ENCODE assay signal across 21 cellular contexts in the genomic region with DNA sequence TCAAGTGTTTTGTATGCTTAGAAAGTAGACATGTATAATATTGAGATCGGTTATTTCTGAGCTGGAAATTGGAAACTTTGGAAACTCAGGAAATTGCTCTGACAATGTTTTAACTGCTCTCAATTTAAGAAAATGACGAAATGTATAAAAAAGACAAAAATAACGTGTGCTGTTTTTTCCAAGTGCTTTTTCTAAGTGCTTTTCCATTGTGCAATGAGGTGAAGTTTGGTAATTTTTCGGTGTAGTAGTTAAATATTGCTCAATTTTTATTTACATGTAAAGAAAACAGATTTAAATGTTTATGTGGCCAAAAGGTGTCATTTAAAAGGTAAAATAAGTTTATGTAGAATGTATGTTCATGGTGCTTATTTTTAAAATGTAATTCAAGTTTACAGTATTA. TPM values are rescaled to one million over a fixed set of nuclear protein-coding genes. Genes with fewer than 3 reads are reported as not detected.
"Had no signal": no experiment of that assay in that cellular context is flagged by ENCODE, and none has a peak within 500 bp of the region (broad histone marks: within the 10 kb centered on the region; RNA-seq: fewer than 3 reads in every experiment).

No MANE protein-coding gene starts in this region.

- H3K9ac ChIP-seq: neural progenitor cell had no signal

- H3K27me3 ChIP-seq: neural progenitor cell, tibial artery had no signal

- H3K9me3 ChIP-seq: psoas muscle, tibial artery had no signal

- ATAC-seq: activated CD4-positive, CD25-positive, alpha-beta regulatory T cell treated with anti-CD3 and anti-CD28 coated beads, Interleukin-2, amount 50 U/mL, for 24 hours; activated T-cell treated with anti-CD3 and anti-CD28 coated beads, Interleukin-2, amount 50 U/mL, for 4 hours; esophagus mucosa; left ventricle myocardium superior; naive thymus-derived CD4-positive, alpha-beta T cell; psoas muscle; right cardiac atrium; stimulated activated naive CD8-positive, alpha-beta T cell treated with anti-CD3 and anti-CD28 coated beads, Interleukin-15, Interleukin-2, amounts not matched to agents 100 U/mL and 50 U/mL, for 24 hours had no signal

- H3K4me3 ChIP-seq: neural progenitor cell, psoas muscle, tibial artery had no signal

- DNase-seq: activated CD4-positive, alpha-beta T cell treated with anti-CD3 and anti-CD28 coated beads, Interleukin-2, amount 50 U/mL, for 1 hour; activated CD8-positive, alpha-beta memory T cell treated with anti-CD3 and anti-CD28 coated beads, Interleukin-2, amount 50 U/mL, for 4 hours; activated naive CD4-positive, alpha-beta T cell treated with anti-CD3 and anti-CD28 coated beads for 36 hours; activated T-cell treated with anti-CD3 and anti-CD28 coated beads, Interleukin-2, amount 50 U/mL, for 4 hours; aorta; cerebellar nuclear complex; effector CD8-positive, alpha-beta T cell; immature natural killer cell; left ventricle myocardium superior; naive thymus-derived CD4-positive, alpha-beta T cell; psoas muscle; right cardiac atrium; stimulated activated CD4-positive, alpha-beta T cell treated with anti-CD3 and anti-CD28 coated beads, Interleukin-2, amount 100 ng/mL, for 24 hours; stimulated activated naive CD8-positive, alpha-beta T cell treated with anti-CD3 and anti-CD28 coated beads, Interleukin-15, Interleukin-2, amounts not matched to agents 100 U/mL and 50 U/mL, for 24 hours; substantia nigra; tibial artery had no signal

- FAIRE-seq: urothelium cell line had no signal

- H3K4me1 ChIP-seq: psoas muscle, tibial artery had no signal

- H3K4me2 ChIP-seq: neural progenitor cell had no signal

- H3K27ac ChIP-seq: neural progenitor cell, psoas muscle, tibial artery had no signal

- H2AFZ ChIP-seq: neural progenitor cell had no signal

RNA-seq across cellular contexts. Expression of a gene that starts 39.4 kb away (rescaled TPM):
- total RNA-seq: osteocyte had no signal
